ENCODE assay signal across 8 cellular contexts in the genomic region with DNA sequence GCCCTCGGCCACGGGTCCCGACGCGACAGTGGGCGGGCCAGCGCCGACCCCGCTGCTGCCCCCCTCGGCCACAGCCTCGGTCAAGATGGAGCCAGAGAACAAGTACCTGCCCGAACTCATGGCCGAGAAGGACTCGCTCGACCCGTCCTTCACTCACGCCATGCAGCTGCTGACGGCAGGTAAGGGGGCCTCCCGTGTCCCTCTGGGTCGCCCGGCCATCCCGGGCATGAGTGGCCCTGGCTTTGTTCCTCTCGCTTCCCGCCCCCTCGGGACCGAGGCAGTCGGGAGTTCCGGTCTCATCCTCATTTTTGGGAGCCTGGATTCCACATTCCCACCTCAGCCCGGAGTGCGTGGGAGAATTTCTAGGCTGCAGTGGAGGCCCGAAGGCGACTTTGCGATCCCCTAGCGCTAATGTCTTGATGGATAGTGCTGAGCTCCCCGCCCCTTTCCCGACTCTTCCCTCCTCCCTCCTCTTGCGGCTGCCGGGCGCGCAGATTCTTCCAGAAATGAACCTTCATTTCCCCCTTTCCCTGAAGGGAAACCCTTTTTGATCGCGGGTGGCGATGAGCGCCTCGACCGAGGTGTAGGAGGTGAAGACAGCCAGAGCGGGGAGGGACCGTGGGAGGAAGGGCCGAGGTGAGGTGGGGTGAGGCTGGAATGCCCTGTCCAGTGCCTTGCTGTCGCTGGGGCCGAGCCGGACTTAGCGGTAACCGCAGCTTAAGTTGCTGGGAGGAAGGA. TPM values are rescaled to one million over a fixed set of nuclear protein-coding genes. Genes with fewer than 3 reads are reported as not detected.
A peak's percentile ranks its signal among the peaks of the same experiment; 100 is the strongest.
DNase-seq lines count a peak whose midpoint lies in the region; ATAC-seq and TF ChIP-seq lines count a peak whose summit lies in the region.

No MANE protein-coding gene starts in this region.

- H3K27ac ChIP-seq in esophagus muscularis mucosa (replicated peaks in 1 of 4) (peak overlapping the region; percentile 99 to 100 (median 100)), muscle layer of colon (ENCODE audit: low read depth, low read length) (peak overlapping the region; percentile 95)

- intact Hi-C loops in esophagus muscularis mucosa (cut with DNase I), result loop anchor here (10.0 kb wide), 1 partner anchor 80 kb away; a partner anchor contains a TSS

- H3K4me3 ChIP-seq in esophagus muscularis mucosa, result peak overlapping the region; percentile 82 to 100 (median 93)
- H3K4me3 ChIP-seq in muscle layer of colon (ENCODE audit: low read depth in 1 of 2, low read length in 2 of 2), result peak overlapping the region; percentile 92 to 100

- DNase-seq in NCI-H187 (lab: John Stamatoyannopoulos, UW) (peak; percentile 3 to 17), NCI-H187 treated with DMSO at 0.1 percent for 48 hours (lab: John Stamatoyannopoulos, UW) (no peak), NCI-H128 (lab: John Stamatoyannopoulos, UW; ENCODE audit: unreplicated experiment) (peak; percentile 68), activated T-cell treated with anti-CD3 and anti-CD28 coated beads for 4 hours (peak; percentile 14), esophagus muscularis mucosa (ENCODE audit: extremely low spot score) (peak; percentile 92)
- peak; percentile 34 for DNase-seq in stimulated activated naive CD4-positive, alpha-beta T cell treated with Interleukin-2 at 50 U/mL for 16 hours (lab: John Stamatoyannopoulos, UW)

- peak; percentile 33 for ATAC-seq in HG02642 (IDR thresholded peaks at IDR 0.05; ENCODE audit: poor library complexity, unreplicated experiment)

- H3K27me3 ChIP-seq in esophagus muscularis mucosa (no peaks in the 10 kb centered on the region), muscle layer of colon (ENCODE audit: control insufficient read depth in 1 of 2, insufficient read depth in 2 of 2, low read length in 2 of 2) (no peaks in the 10 kb centered on the region)

- WGBS in esophagus muscularis mucosa, result 0% methylated on average over 12 of the region's 54 CpGs

- H3K9ac ChIP-seq in muscle layer of colon (ENCODE audit: low read length), result peak overlapping the region; percentile 97

- TF ChIP-seq CTCF in esophagus muscularis mucosa (IDR thresholded peaks at IDR 0.05), result no peak

- H3K4me1 ChIP-seq in esophagus muscularis mucosa, result peaks cover 33 to 54% (median 52%) of the 10 kb centered on the region in 4 donors
- H3K4me1 ChIP-seq in muscle layer of colon (ENCODE audit: insufficient read depth, low read length), result peaks cover 20% of the 10 kb centered on the region

- TF ChIP-seq EP300 in esophagus muscularis mucosa (IDR thresholded peaks at IDR 0.05), result no peak

- no peak for TF ChIP-seq POLR2A in esophagus muscularis mucosa (IDR thresholded peaks at IDR 0.05; ENCODE audit: low read depth)

- H3K36me3 ChIP-seq in esophagus muscularis mucosa (peaks cover 0 to 6% (median 0%) of the 10 kb centered on the region in 4 donors), muscle layer of colon (ENCODE audit: insufficient read depth, low read length) (peaks cover 4% of the 10 kb centered on the region)

- H3K9me3 ChIP-seq in esophagus muscularis mucosa, result no peaks in the 10 kb centered on the region
- H3K9me3 ChIP-seq in muscle layer of colon (ENCODE audit: low read length), result no peaks in the 10 kb centered on the region

RNA-seq across cellular contexts. Expression of a gene that starts 0.7 kb away (rescaled TPM):
- total RNA-seq in esophagus muscularis mucosa, result 10 to 100 TPM; 71.8 to 90.5 (median 79.7) TPM

RNA-seq across cellular contexts. Expression of a gene that starts 58.4 kb away (rescaled TPM):
- total RNA-seq in esophagus muscularis mucosa, result 1 to 10 TPM; 2.9 to 6.1 (median 4.8) TPM
